8 cellular contexts compared by ENCODE assay signal in the genomic region with DNA sequence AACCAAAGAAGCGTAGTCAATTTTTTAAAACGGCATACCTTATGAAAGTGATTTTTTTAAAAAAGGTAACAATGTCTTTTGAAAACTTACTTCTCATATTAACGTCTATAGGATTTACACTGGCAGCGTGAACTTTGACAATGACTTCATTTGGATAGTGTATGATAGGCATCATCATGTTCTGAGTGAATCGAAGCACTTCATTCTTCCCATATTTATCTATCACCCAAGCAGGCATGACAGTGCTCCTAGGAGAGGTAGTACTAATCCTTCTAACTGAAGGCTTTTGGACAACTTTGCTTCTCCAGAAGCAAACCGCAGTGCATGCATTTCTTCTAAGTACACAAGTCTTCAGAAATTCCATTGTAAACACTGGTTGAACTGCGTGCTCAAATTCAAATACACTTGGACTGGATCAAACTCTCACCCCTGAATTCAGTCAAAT. TPM values are rescaled to one million over a fixed set of nuclear protein-coding genes. Genes with fewer than 3 reads are reported as not detected.
DNase-seq lines count a peak whose midpoint lies in the region; ATAC-seq and TF ChIP-seq lines count a peak whose summit lies in the region.

No MANE protein-coding gene starts in this region.

- H3K27ac ChIP-seq in C4-2B: peak overlapping the region; percentile 84
- H3K27ac ChIP-seq in coronary artery: peak overlapping the region in 1 of 2 donors; percentile 80
- peak overlapping the region; percentile 92 for H3K27ac ChIP-seq in muscle layer of duodenum (ENCODE audit: low read length)

- TF ChIP-seq CTCF in C4-2B (conservative IDR thresholded peaks at IDR 0.05) (no peak), coronary artery (IDR thresholded peaks at IDR 0.05) (no peak)

- H3K4me1 ChIP-seq in muscle layer of duodenum (ENCODE audit: control insufficient read depth in 1 of 2, insufficient read depth in 2 of 2, low read length in 2 of 2): peaks cover 12 to 19% of the 10 kb centered on the region in 2 donors

- H3K4me3 ChIP-seq in MG63 (peak overlapping the region; percentile 87), coronary artery (peak overlapping the region; percentile 99), muscle layer of duodenum (ENCODE audit: low read depth in 1 of 2, low read length in 2 of 2) (peak overlapping the region; percentile 98 to 99)

- ATAC-seq in GM21381 (IDR thresholded peaks at IDR 0.05; ENCODE audit: unreplicated experiment) (peak; percentile 16), HG03571 (IDR thresholded peaks at IDR 0.05; ENCODE audit: unreplicated experiment) (no peak), HG02571 (IDR thresholded peaks at IDR 0.05; ENCODE audit: unreplicated experiment) (no peak), HG03460 (IDR thresholded peaks at IDR 0.05; ENCODE audit: unreplicated experiment) (no peak)

- no peaks in the 10 kb centered on the region for H3K9me3 ChIP-seq in MG63
- H3K9me3 ChIP-seq in muscle layer of duodenum (ENCODE audit: control insufficient read depth in 1 of 2, low read length in 2 of 2): no peaks in the 10 kb centered on the region

- H3K27me3 ChIP-seq in MG63: no peaks in the 10 kb centered on the region
- H3K27me3 ChIP-seq in muscle layer of duodenum (ENCODE audit: low read depth, low read length): no peaks in the 10 kb centered on the region

- no peak for DNase-seq in MG63
- DNase-seq in coronary artery (ENCODE audit: low spot score): no peak

- no peaks in the 10 kb centered on the region for H3K36me3 ChIP-seq in MG63
- H3K36me3 ChIP-seq in muscle layer of duodenum (ENCODE audit: control insufficient read depth in 1 of 2, insufficient read depth in 2 of 2, low read length in 2 of 2): no peaks in the 10 kb centered on the region

RNA-seq across cellular contexts. Expression of a gene that starts 0.6 kb away (rescaled TPM):
- total RNA-seq in MG63 (2014; rRNA removed; shearing (Covaris generic); ENCODE audit: low replicate concordance): 8.6 and 10.5 TPM in 2 replicates

RNA-seq across cellular contexts. Expression of a gene that starts 0.7 kb away (rescaled TPM):
- total RNA-seq in MG63 (2014; rRNA removed; shearing (Covaris generic); ENCODE audit: low replicate concordance): 11.9 and 14.0 TPM in 2 replicates
